Comparison of ENCODE assay signal across 8 cellular contexts in genomic region chr14:105415481-105416428, GRCh38. TPM values are rescaled to one million over a fixed set of nuclear protein-coding genes. Genes with fewer than 3 reads are reported as not detected.
A peak's percentile ranks its signal among the peaks of the same experiment; 100 is the strongest.
DNase-seq lines count a peak whose midpoint lies in the region; ATAC-seq, FAIRE-seq and TF ChIP-seq lines count a peak whose summit lies in the region.

No MANE protein-coding gene starts in this region.

- peak overlapping the region; percentile 9 to 65; a peak in 3 of 4 replicates for H3K9ac ChIP-seq in K562 (ENCODE audit: insufficient read depth in 1 of 2, low read depth in 2 of 2, low read length in 2 of 2)

- no peak for TF ChIP-seq EP300 in K562 (IDR thresholded peaks at IDR 0.05; ENCODE audit: low read length)

- peak overlapping the region; percentile 92 for H2AFZ ChIP-seq in K562 (ENCODE audit: low read depth, low read length)

- H3K27me3 Mint-ChIP-seq in naive thymus-derived CD8-positive, alpha-beta T cell, result peaks cover 0 to 13% (median 6%) of the 10 kb centered on the region in 5 donors

- peaks cover 12% of the 10 kb centered on the region for H3K79me2 ChIP-seq in K562 (ENCODE audit: control insufficient read depth, insufficient read depth, low read length)

- H4K20me1 ChIP-seq in K562 (replicated peaks; ENCODE audit: control insufficient read depth, insufficient read depth, low read length), result no peaks in the 10 kb centered on the region

- no peak for ATAC-seq in K562
- ATAC-seq in naive thymus-derived CD8-positive, alpha-beta T cell, result no peak
- no peak for ATAC-seq in omental fat pad (ENCODE audit: low FRiP score)

- peak overlapping the region; percentile 69 for H3K4me2 ChIP-seq in K562 (ENCODE audit: insufficient read depth, low read length)

- DNase-seq in A673 (ENCODE audit: low spot score) (no peak), HL-60 (ENCODE audit: low read depth in 1 of 2, low spot score in 1 of 2) (no peak), K562 (ENCODE audit: extremely low read depth in 1 of 4, low spot score in 3 of 4) (no peak), SHP77 treated with DMSO at 0.1 percent for 48 hours (lab: John Stamatoyannopoulos, UW) (no peak), omental fat pad (ENCODE audit: low spot score) (no peak), ACHN (no peak)
- DNase-seq in naive thymus-derived CD8-positive, alpha-beta T cell, result no peak
- DNase-seq in stimulated activated CD8-positive, alpha-beta memory T cell treated with anti-CD3 and anti-CD28 coated beads, Interleukin-4, amount 100 ng/mL, for 48 hours, result no peak

- H3K9me3 ChIP-seq in A673 (ENCODE audit: low read depth, low read length, poor library complexity, severe bottlenecking) (no peaks in the 10 kb centered on the region), K562 (replicated peaks; ENCODE audit: control insufficient read depth, insufficient read depth, low read depth, low read length) (no peaks in the 10 kb centered on the region)

- no peaks in the 10 kb centered on the region for H3K36me3 Mint-ChIP-seq in naive thymus-derived CD8-positive, alpha-beta T cell

- no peak for TF ChIP-seq POLR2A in K562 (conservative IDR thresholded peaks at IDR 0.05)

- H3K9me3 Mint-ChIP-seq in naive thymus-derived CD8-positive, alpha-beta T cell, result no peaks in the 10 kb centered on the region

- no peak for TF ChIP-seq RAD21 in K562 (CRISPR knock-in tag; conservative IDR thresholded peaks at IDR 0.05 in 1 of 2, IDR thresholded peaks at IDR 0.05 in 1 of 2)

- POLR2A ChIA-PET in A673 (lab: Charles Lee; ENCODE audit: low non-redundant PET) (no interaction called here), K562 (lab: Yijun Ruan, JAX) (no interaction called here)
- POLR2A ChIA-PET in naive thymus-derived CD8-positive, alpha-beta T cell (lab: Charles Lee), result interaction anchor here (0.7 to 1.3 kb wide), 5 partner anchors 13 to 73 kb away, joined by 3 to 5 read pairs (median 5); no protein-coding TSS in a partner anchor

- H3K27ac Mint-ChIP-seq in naive thymus-derived CD8-positive, alpha-beta T cell, result peak overlapping the region in 3 of 10 donors; percentile 15 to 66 (median 62)

- H3K4me1 Mint-ChIP-seq in naive thymus-derived CD8-positive, alpha-beta T cell, result peaks cover under 1 to 25% (median 20%) of the 10 kb centered on the region in 4 donors

- H3K27me3 ChIP-seq in A673 (replicated peaks; ENCODE audit: insufficient read depth, low read depth, low read length, poor library complexity), result no peaks in the 10 kb centered on the region
- H3K27me3 ChIP-seq in HL-60 (ENCODE audit: insufficient read depth, poor library complexity, severe bottlenecking), result peaks cover 9% of the 10 kb centered on the region
- peaks cover 0 to 3% of the 10 kb centered on the region in 2 experiments; a peak in 1 of 5 replicates for H3K27me3 ChIP-seq in K562 (ENCODE audit: control insufficient read depth in 2 of 2, insufficient read depth in 2 of 2, low read length in 2 of 2)

- H3K36me3 ChIP-seq in A673 (ENCODE audit: insufficient read depth, low read length, poor library complexity, severe bottlenecking) (no peaks in the 10 kb centered on the region), K562 (ENCODE audit: control insufficient read depth, insufficient read depth, low read length) (no peaks in the 10 kb centered on the region; the same call in 2 of the 3 replicates)

- intact Hi-C loops in A673 (cut with micrococcal nuclease; ENCODE audit: unreplicated experiment), result no loop called here
- intact Hi-C loops in K562 (cut with micrococcal nuclease), result no loop called here

- peak overlapping the region; percentile 54 for H3K4me3 ChIP-seq in A673 (ENCODE audit: low read depth, low read length, poor library complexity, severe bottlenecking)
- H3K4me3 ChIP-seq in HL-60 (replicated peaks; ENCODE audit: insufficient read depth, low read length), result peak overlapping the region; percentile 37; the same call in 1 of the 2 replicates
- H3K4me3 ChIP-seq in K562, result peak overlapping the region; percentile 49

- TF ChIP-seq CTCF in A673 (conservative IDR thresholded peaks at IDR 0.05; ENCODE audit: low read depth, low read length) (no peak), HL-60 (IDR thresholded peaks at IDR 0.05; ENCODE audit: insufficient read depth, low read length) (no peak), K562 (IDR thresholded peaks at IDR 0.05 in 2 of 3, conservative IDR thresholded peaks at IDR 0.05 in 1 of 3; ENCODE audit: insufficient read depth in 2 of 3, low read depth in 1 of 3, low read length in 3 of 3) (no peak), omental fat pad (IDR thresholded peaks at IDR 0.05) (no peak)

- H3K4me1 ChIP-seq in A673 (ENCODE audit: insufficient read depth, low read length, poor library complexity, severe bottlenecking) (peaks cover 24% of the 10 kb centered on the region), K562 (replicated peaks in 1 of 2; ENCODE audit: control insufficient read depth in 2 of 2, insufficient read depth in 2 of 2, low read length in 2 of 2) (peaks cover 3 to 50% of the 10 kb centered on the region in 2 experiments; a peak in 3 of 5 replicates)

- CTCF ChIA-PET in A673 (lab: Charles Lee), result no interaction called here
- CTCF ChIA-PET in K562 (lab: Yijun Ruan, JAX; ENCODE audit: low intra/inter-chr PET ratio), result no interaction called here

- H3K9me1 ChIP-seq in K562 (ENCODE audit: control insufficient read depth, insufficient read depth, low read length), result no peaks in the 10 kb centered on the region

- H3K27ac ChIP-seq in A673 (ENCODE audit: low read depth, low read length, poor library complexity, severe bottlenecking) (peak overlapping the region; percentile 75), HL-60 (replicated peaks) (no peak overlapping the region), K562 (ENCODE audit: extremely low read depth, low read depth, low read length) (peak overlapping the region; percentile 49; the same call in 1 of the 3 replicates)

- WGBS in K562 (ENCODE audit: insufficient coverage, low coverage, missing lambda C conversion rate), result 88% methylated on average over 19 of the region's 25 CpGs

- in situ Hi-C loops in K562 (cut with MboI), result no loop called here
- in situ Hi-C loops in ACHN (cut with HindIII; ENCODE audit: low pct_ligation_motif_present, low pct_unique_long_range_greater_than_20kb, low sequenced_read_pairs), result no loop called here

- FAIRE-seq in K562 (lab: Jason Lieb, UNC), result no peak

- H3K4me3 Mint-ChIP-seq in naive thymus-derived CD8-positive, alpha-beta T cell, result peak overlapping the region; percentile 57 to 84 (median 78)

- BruUV-seq in A673 (replicated peaks; lab: Mats Ljungman, UMichigan) (no TSS peak), K562 (replicated peaks; lab: Mats Ljungman, UMichigan) (no TSS peak)

RNA-seq across cellular contexts. Expression of gene MTA1, which starts 3.9 kb away (rescaled TPM):
- total RNA-seq in A673 (2021) (238 and 250 TPM in 2 replicates), K562 (2014; rRNA removed) (48.1 and 61.0 TPM in 2 replicates), K562 (2014; rRNA removed; fragmentation: Illumina TruSeq; extraction: Trizol) (11.6 and 12.2 TPM in 2 replicates), K562 (2015; rRNA removed; fragmentation: Illumina TruSeq; extraction: Trizol) (32.3 and 33.4 TPM in 2 replicates), K562 (2021) (107 and 118 TPM in 2 replicates), omental fat pad (10 to 100 TPM; 35.4 to 72.5 (median 59.7) TPM)
- 154 and 390 TPM in 2 replicates for total RNA-seq in K562 (2011; cell fraction: chromatin; rRNA removed; ENCODE audit: low replicate concordance)
- 257 and 271 TPM in 2 replicates for total RNA-seq in K562 (2011; cell fraction: nucleolus; rRNA removed)
- total RNA-seq in K562 (2011; cell fraction: nucleoplasm; rRNA removed), result 138 and 156 TPM in 2 replicates
- polyA plus RNA-seq in K562 (2011; rRNA removed) (47.7 and 58.6 TPM in 2 replicates), K562 (2014; fragmentation: Illumina TruSeq; extraction: Trizol) (29.5 and 45.4 TPM in 2 replicates), K562 (2014; fragmentation: Nextera tagmentation; extraction: Ambion mirVana) (under 1 TPM; 0.13 to 0.14 TPM), K562 (2014; rRNA removed) (90.0 and 103 TPM in 2 replicates)
- 31.6 and 47.1 TPM in 2 replicates for polyA plus RNA-seq in K562 (2011; cell fraction: cytosol; rRNA removed)
- polyA plus RNA-seq in K562 (2011; cell fraction: nucleus; rRNA removed), result 383 and 622 TPM in 2 replicates
- polyA plus RNA-seq in K562 (2012), result 74.0 and 91.7 TPM in 2 replicates
- 13.9 and 22.6 TPM in 2 replicates for polyA minus RNA-seq in K562 (2011; rRNA and poly(A)+ RNA removed)
- polyA minus RNA-seq in K562 (2011; cell fraction: cytosol; rRNA and poly(A)+ RNA removed), result 69.0 and 80.6 TPM in 2 replicates
- polyA minus RNA-seq in K562 (2011; cell fraction: nucleus; rRNA and poly(A)+ RNA removed), result 102 and 104 TPM in 2 replicates
- 100 to 1,000 TPM; 139 to 142 TPM for total RNA-seq in naive thymus-derived CD8-positive, alpha-beta T cell
- polyA plus RNA-seq in naive thymus-derived CD8-positive, alpha-beta T cell, result 1 to 10 TPM; 3.1 to 6.5 (median 3.6) TPM

RNA-seq across cellular contexts. Expression of gene TEX22, which starts 17.4 kb away (rescaled TPM):
- total RNA-seq in A673 (2021), result 2.1 and 2.7 TPM in 2 replicates
- total RNA-seq in K562 (2011; cell fraction: chromatin; rRNA removed; ENCODE audit: low replicate concordance), result 2.3 and 5.1 TPM in 2 replicates
- 2.6 and 3.8 TPM in 2 replicates for total RNA-seq in K562 (2011; cell fraction: nucleolus; rRNA removed)
- 1.9 and 2.6 TPM in 2 replicates for total RNA-seq in K562 (2011; cell fraction: nucleoplasm; rRNA removed)
- 0.04 and 0.05 TPM in 2 replicates for total RNA-seq in K562 (2014; rRNA removed)
- total RNA-seq in K562 (2014; rRNA removed; fragmentation: Illumina TruSeq; extraction: Trizol), result 0.06 and 0.55 TPM in 2 replicates
- 0.14 and 0.45 TPM in 2 replicates for total RNA-seq in K562 (2015; rRNA removed; fragmentation: Illumina TruSeq; extraction: Trizol)
- 1.0 and 1.7 TPM in 2 replicates for total RNA-seq in K562 (2021)
- polyA plus RNA-seq in K562 (2011; rRNA removed), result 0.31 and 0.50 TPM in 2 replicates
- 0.22 and 0.66 TPM in 2 replicates for polyA plus RNA-seq in K562 (2011; cell fraction: cytosol; rRNA removed)
- 3.7 and 7.3 TPM in 2 replicates for polyA plus RNA-seq in K562 (2011; cell fraction: nucleus; rRNA removed)
- polyA plus RNA-seq in K562 (2012), result 0.14 and 0.36 TPM in 2 replicates
- 0.04 and 0.14 TPM in 2 replicates for polyA plus RNA-seq in K562 (2014; fragmentation: Illumina TruSeq; extraction: Trizol)
- polyA plus RNA-seq in K562 (2014; fragmentation: Nextera tagmentation; extraction: Ambion mirVana), result not detected
- polyA plus RNA-seq in K562 (2014; rRNA removed), result 0.18 and 0.23 TPM in 2 replicates
- 0.11 and 0.12 TPM in 2 replicates for polyA minus RNA-seq in K562 (2011; rRNA and poly(A)+ RNA removed)
- not detected in 2 replicates for polyA minus RNA-seq in K562 (2011; cell fraction: cytosol; rRNA and poly(A)+ RNA removed)
- 0.56 and 0.94 TPM in 2 replicates for polyA minus RNA-seq in K562 (2011; cell fraction: nucleus; rRNA and poly(A)+ RNA removed)
- 1 to 10 TPM; 7.5 to 8.2 TPM for total RNA-seq in naive thymus-derived CD8-positive, alpha-beta T cell
- under 1 TPM in 2 of 3 donors, not detected in 1; 0.09 to 0.15 TPM for polyA plus RNA-seq in naive thymus-derived CD8-positive, alpha-beta T cell
- under 1 TPM in 2 of 4 donors, not detected in 2; 0.24 to 0.47 TPM for total RNA-seq in omental fat pad

RNA-seq across cellular contexts. Expression of gene CRIP2, which starts 58.9 kb away (rescaled TPM):
- 154 and 192 TPM in 2 replicates for total RNA-seq in A673 (2021)
- 2.6 TPM in 1 of 2 replicates, not detected in the other for total RNA-seq in K562 (2011; cell fraction: chromatin; rRNA removed; ENCODE audit: low replicate concordance)
- 0.53 and 1.7 TPM in 2 replicates for total RNA-seq in K562 (2011; cell fraction: nucleolus; rRNA removed)
- total RNA-seq in K562 (2011; cell fraction: nucleoplasm; rRNA removed), result 1.2 and 1.5 TPM in 2 replicates
- 1.7 and 2.0 TPM in 2 replicates for total RNA-seq in K562 (2014; rRNA removed)
- total RNA-seq in K562 (2014; rRNA removed; fragmentation: Illumina TruSeq; extraction: Trizol), result not detected in 2 replicates
- total RNA-seq in K562 (2015; rRNA removed; fragmentation: Illumina TruSeq; extraction: Trizol), result 0.33 and 0.34 TPM in 2 replicates
- total RNA-seq in K562 (2021), result 1.2 and 1.7 TPM in 2 replicates
- polyA plus RNA-seq in K562 (2011; rRNA removed), result 1.0 and 2.2 TPM in 2 replicates
- 4.4 and 9.0 TPM in 2 replicates for polyA plus RNA-seq in K562 (2011; cell fraction: cytosol; rRNA removed)
- polyA plus RNA-seq in K562 (2011; cell fraction: nucleus; rRNA removed), result 4.8 and 11.0 TPM in 2 replicates
- 1.4 and 1.9 TPM in 2 replicates for polyA plus RNA-seq in K562 (2012)
- polyA plus RNA-seq in K562 (2014; fragmentation: Illumina TruSeq; extraction: Trizol), result 0.18 and 0.51 TPM in 2 replicates
- polyA plus RNA-seq in K562 (2014; fragmentation: Nextera tagmentation; extraction: Ambion mirVana), result under 1 TPM; 0.25 to 0.27 TPM
- polyA plus RNA-seq in K562 (2014; rRNA removed), result 0.16 and 1.2 TPM in 2 replicates
- polyA minus RNA-seq in K562 (2011; rRNA and poly(A)+ RNA removed), result 0.39 TPM in 1 of 2 replicates, not detected in the other
- 1.2 and 2.0 TPM in 2 replicates for polyA minus RNA-seq in K562 (2011; cell fraction: cytosol; rRNA and poly(A)+ RNA removed)
- 0.67 and 0.94 TPM in 2 replicates for polyA minus RNA-seq in K562 (2011; cell fraction: nucleus; rRNA and poly(A)+ RNA removed)
- 1 to 10 TPM; 2.2 to 2.3 TPM for total RNA-seq in naive thymus-derived CD8-positive, alpha-beta T cell
- 10 to 100 TPM; 21.1 to 86.9 (median 28.3) TPM for polyA plus RNA-seq in naive thymus-derived CD8-positive, alpha-beta T cell
- total RNA-seq in omental fat pad, result 100 to 1,000 TPM in 2 of 4 donors, 10 to 100 TPM in 2; 63.4 to 177 (median 122) TPM

Comparison
In these comparisons a context has a peak if more than half of its experiments do, and no peak if none do; other contexts are left out.
1. RNA of gene CRIP2, which starts 58.9 kb away (total RNA-seq): 154 to 192 TPM in A673 and 63.4 to 177 TPM in omental fat pad; 2.2 to 2.3 TPM in naive thymus-derived CD8-positive, alpha-beta T cell and 0.33 to 2.6 TPM in K562; every median in the first group is over 10 times any median in the second.
2. Peak in every context shown above with its lines, with median percentiles within 50 percentile points of each other: H3K4me3 ChIP-seq.